Comparison of ENCODE assay signal across 9 cellular contexts in genomic region chr11:66844496-66845142, GRCh38. TPM values are rescaled to one million over a fixed set of nuclear protein-coding genes. Genes with fewer than 3 reads are reported as not detected.
A peak's percentile ranks its signal among the peaks of the same experiment; 100 is the strongest.
DNase-seq lines count a peak whose midpoint lies in the region; ATAC-seq and TF ChIP-seq lines count a peak whose summit lies in the region.
"Had no signal": no experiment of that assay in that cellular context is flagged by ENCODE, and none has a peak within 500 bp of the region (broad histone marks: within the 10 kb centered on the region; RNA-seq: fewer than 3 reads in every experiment).

No MANE protein-coding gene starts in this region.

- H3K36me3 ChIP-seq in Peyer's patch (peaks cover 0 to 42% (median 0%) of the 10 kb centered on the region in 3 donors), parathyroid adenoma (ENCODE audit: control insufficient read depth, insufficient read depth, low read length) (no peaks in the 10 kb centered on the region)

- H3K4me1 Mint-ChIP-seq in endothelial cell (ENCODE audit: unreplicated experiment), result peaks cover 19% of the 10 kb centered on the region

- H3K27me3 Mint-ChIP-seq in endothelial cell (ENCODE audit: unreplicated experiment), result peaks cover 24% of the 10 kb centered on the region

- H3K9ac ChIP-seq in parathyroid adenoma, result no peak overlapping the region

- H3K9me3 Mint-ChIP-seq in endothelial cell (ENCODE audit: unreplicated experiment), result no peaks in the 10 kb centered on the region

- H3K4me3 Mint-ChIP-seq in endothelial cell (ENCODE audit: unreplicated experiment), result peak overlapping the region; percentile 92

- ATAC-seq in HG03097 (IDR thresholded peaks at IDR 0.05; ENCODE audit: low FRiP score, unreplicated experiment), result no peak
- no peak for ATAC-seq in HG03135 (IDR thresholded peaks at IDR 0.05; ENCODE audit: unreplicated experiment)

- H3K36me3 Mint-ChIP-seq in endothelial cell (ENCODE audit: low read depth, unreplicated experiment), result peaks cover 18% of the 10 kb centered on the region

- H3K27me3 ChIP-seq in Peyer's patch (no peaks in the 10 kb centered on the region), parathyroid adenoma (ENCODE audit: control insufficient read depth, insufficient read depth, low read length) (no peaks in the 10 kb centered on the region)

- peak overlapping the region; percentile 91 for H3K27ac Mint-ChIP-seq in endothelial cell (ENCODE audit: unreplicated experiment)

- no peak overlapping the region for H2AFZ ChIP-seq in parathyroid adenoma

- peak overlapping the region; percentile 89 for H3K4me2 ChIP-seq in parathyroid adenoma (ENCODE audit: low read length)

- no peak for TF ChIP-seq POLR2A in Peyer's patch (IDR thresholded peaks at IDR 0.05)

- peak overlapping the region in 3 of 4 donors; percentile 82 to 100 (median 89) for H3K4me3 ChIP-seq in Peyer's patch
- peak overlapping the region; percentile 92 for H3K4me3 ChIP-seq in parathyroid adenoma (ENCODE audit: low read depth, low read length)

- H3K27ac ChIP-seq in Peyer's patch, result peak overlapping the region in 2 of 4 donors; percentile 98 to 99
- no peak overlapping the region for H3K27ac ChIP-seq in parathyroid adenoma

- DNase-seq in Daoy (ENCODE audit: low read depth) (peak; percentile 2), Peyer's patch (no peak), endothelial cell (ENCODE audit: low spot score) (no peak), GM10266 (ENCODE audit: extremely low spot score) (no peak)
- DNase-seq in stimulated activated CD4-positive, alpha-beta T cell treated with anti-CD3 and anti-CD28 coated beads, Interleukin-2, amount 100 ng/mL, for 24 hours, result no peak
- DNase-seq: NCI-H1105 treated with DMSO at 0.1 percent for 48 hours had no signal

- TF ChIP-seq CTCF in Peyer's patch (IDR thresholded peaks at IDR 0.05) (no peak), endothelial cell (IDR thresholded peaks at IDR 0.05; ENCODE audit: unreplicated experiment) (no peak), parathyroid adenoma (IDR thresholded peaks at IDR 0.05) (no peak), GM10266 (IDR thresholded peaks at IDR 0.05; ENCODE audit: control insufficient read depth, insufficient read depth, low read depth, missing control alignments) (no peak)

- H3K79me2 ChIP-seq in parathyroid adenoma, result peaks cover 13% of the 10 kb centered on the region

- H3K4me1 ChIP-seq in Peyer's patch (peaks cover 0 to 30% (median 17%) of the 10 kb centered on the region in 4 donors), parathyroid adenoma (no peaks in the 10 kb centered on the region)

- no peaks in the 10 kb centered on the region for H3K9me3 ChIP-seq in Peyer's patch
- no peaks in the 10 kb centered on the region for H3K9me3 ChIP-seq in parathyroid adenoma (ENCODE audit: control insufficient read depth, low read length)

RNA-seq across cellular contexts. Expression of gene RCE1, which starts 1.4 kb away (rescaled TPM):
- total RNA-seq in Daoy (2014; rRNA removed; shearing (Covaris generic)), result 21.3 and 24.2 TPM in 2 replicates
- total RNA-seq in Peyer's patch (10 to 100 TPM in 3 of 4 donors, 1 to 10 TPM in 1; 6.6 to 57.7 (median 38.0) TPM), endothelial cell (ENCODE audit: unreplicated experiment) (25.2 TPM)

RNA-seq across cellular contexts. Expression of gene LRFN4, which starts 12.2 kb away (rescaled TPM):
- 21.5 and 23.9 TPM in 2 replicates for total RNA-seq in Daoy (2014; rRNA removed; shearing (Covaris generic))
- total RNA-seq in Peyer's patch (1 to 10 TPM; 2.5 to 9.0 (median 4.3) TPM), endothelial cell (ENCODE audit: unreplicated experiment) (21.4 TPM)
